ENCODE assay signal across 9 cellular contexts in genomic region chr12:128844031-128844635, GRCh38. TPM values are rescaled to one million over a fixed set of nuclear protein-coding genes. Genes with fewer than 3 reads are reported as not detected.
DNase-seq lines count a peak whose midpoint lies in the region; ATAC-seq lines count a peak whose summit lies in the region.
"Had no signal": no experiment of that assay in that cellular context is flagged by ENCODE, and none has a peak within 500 bp of the region (broad histone marks: within the 10 kb centered on the region; RNA-seq: fewer than 3 reads in every experiment).

No MANE protein-coding gene starts in this region.

- peaks cover 6% of the 10 kb centered on the region for H3K4me1 Mint-ChIP-seq in activated T-cell treated with anti-CD3 and anti-CD28 coated beads, Interleukin-2, amount 50 U/mL, for 72 hours (ENCODE audit: low read depth)
- peaks cover 8% of the 10 kb centered on the region for H3K4me1 Mint-ChIP-seq in activated T-helper 17 cell treated with anti-CD3 and anti-CD28 coated beads, Interleukin-2, amount 50 U/mL, for 72 hours
- H3K4me1 Mint-ChIP-seq: activated naive CD4-positive, alpha-beta T cell treated with anti-CD3 and anti-CD28 coated beads, Interleukin-2, amount 50 U/mL, for 24 hours had no signal

- no peaks in the 10 kb centered on the region for H3K36me3 Mint-ChIP-seq in activated T-cell treated with anti-CD3 and anti-CD28 coated beads, Interleukin-2, amount 50 U/mL, for 72 hours (ENCODE audit: insufficient read depth in 2 of 2)
- no peaks in the 10 kb centered on the region for H3K36me3 Mint-ChIP-seq in activated T-helper 17 cell treated with anti-CD3 and anti-CD28 coated beads, Interleukin-2, amount 50 U/mL, for 72 hours (ENCODE audit: low read depth)
- H3K36me3 Mint-ChIP-seq: activated naive CD4-positive, alpha-beta T cell treated with anti-CD3 and anti-CD28 coated beads, Interleukin-2, amount 50 U/mL, for 24 hours had no signal

- H3K27me3 Mint-ChIP-seq in activated T-cell treated with anti-CD3 and anti-CD28 coated beads, Interleukin-2, amount 50 U/mL, for 72 hours (ENCODE audit: low read depth) = peaks cover 19% of the 10 kb centered on the region
- peaks cover 6% of the 10 kb centered on the region for H3K27me3 Mint-ChIP-seq in activated T-helper 17 cell treated with anti-CD3 and anti-CD28 coated beads, Interleukin-2, amount 50 U/mL, for 72 hours

- no peak overlapping the region for H3K27ac Mint-ChIP-seq in activated T-cell treated with anti-CD3 and anti-CD28 coated beads, Interleukin-2, amount 50 U/mL, for 72 hours
- H3K27ac Mint-ChIP-seq in activated T-helper 17 cell treated with anti-CD3 and anti-CD28 coated beads, Interleukin-2, amount 50 U/mL, for 72 hours = no peak overlapping the region
- H3K27ac Mint-ChIP-seq: activated naive CD4-positive, alpha-beta T cell treated with anti-CD3 and anti-CD28 coated beads, Interleukin-2, amount 50 U/mL, for 24 hours had no signal

- H3K4me3 Mint-ChIP-seq in activated T-cell treated with anti-CD3 and anti-CD28 coated beads, Interleukin-2, amount 50 U/mL, for 72 hours = no peak overlapping the region
- H3K4me3 Mint-ChIP-seq in activated T-helper 17 cell treated with anti-CD3 and anti-CD28 coated beads, Interleukin-2, amount 50 U/mL, for 72 hours = no peak overlapping the region
- H3K4me3 Mint-ChIP-seq: activated naive CD4-positive, alpha-beta T cell treated with anti-CD3 and anti-CD28 coated beads, Interleukin-2, amount 50 U/mL, for 24 hours had no signal

- H3K9me3 Mint-ChIP-seq in activated T-cell treated with anti-CD3 and anti-CD28 coated beads, Interleukin-2, amount 50 U/mL, for 72 hours = no peaks in the 10 kb centered on the region
- no peaks in the 10 kb centered on the region for H3K9me3 Mint-ChIP-seq in activated T-helper 17 cell treated with anti-CD3 and anti-CD28 coated beads, Interleukin-2, amount 50 U/mL, for 72 hours
- H3K9me3 Mint-ChIP-seq: activated naive CD4-positive, alpha-beta T cell treated with anti-CD3 and anti-CD28 coated beads, Interleukin-2, amount 50 U/mL, for 24 hours had no signal

- peak; percentile 76 to 84 for ATAC-seq in activated T-cell treated with anti-CD3 and anti-CD28 coated beads, Interleukin-2, amount 50 U/mL, for 72 hours (replicated peaks in 1 of 2)
- ATAC-seq in HG03354 (IDR thresholded peaks at IDR 0.05; ENCODE audit: poor library complexity, severe bottlenecking, unreplicated experiment) = peak; percentile 46
- peak; percentile 63 for ATAC-seq in activated T-helper 17 cell treated with anti-CD3 and anti-CD28 coated beads, Interleukin-2, amount 50 U/mL, for 72 hours (replicated peaks)
- peak; percentile 81 for ATAC-seq in stimulated activated naive CD8-positive, alpha-beta T cell treated with anti-CD3 and anti-CD28 coated beads, Interleukin-15, Interleukin-2, amounts not matched to agents 100 U/mL and 50 U/mL, for 24 hours

- peak; percentile 31 to 32 for DNase-seq in activated T-cell treated with anti-CD3 and anti-CD28 coated beads, Interleukin-2, amount 50 U/mL, for 72 hours
- no peak for DNase-seq in activated T-cell treated with anti-CD3 and anti-CD28 coated beads, Interleukin-2, amount 50 U/mL, for 1 hour
- DNase-seq in stimulated activated naive CD8-positive, alpha-beta T cell treated with anti-CD3 and anti-CD28 coated beads, Interleukin-15, Interleukin-2, amounts not matched to agents 100 U/mL and 50 U/mL, for 24 hours = peak; percentile 34
- DNase-seq in DMS114 treated with DMSO at 0.1 percent for 48 hours (lab: John Stamatoyannopoulos, UW; ENCODE audit: unreplicated experiment) (no peak), GOT3 (lab: John Stamatoyannopoulos, UW) (no peak), cerebellar nuclear complex (lab: John Stamatoyannopoulos, UW) (no peak)

RNA-seq across cellular contexts. Expression of gene GLT1D1, which starts 9.1 kb away (rescaled TPM):
- total RNA-seq in activated T-cell treated with anti-CD3 and anti-CD28 coated beads, Interleukin-2, amount 50 U/mL, for 72 hours = under 1 TPM in 1 of 2 donors, not detected in 1; 0.41 TPM
- not detected for total RNA-seq in activated T-helper 17 cell treated with anti-CD3 and anti-CD28 coated beads, Interleukin-2, amount 50 U/mL, for 72 hours

RNA-seq across cellular contexts. Expression of gene SLC15A4, which starts 20.4 kb away (rescaled TPM):
- total RNA-seq in activated T-cell treated with anti-CD3 and anti-CD28 coated beads, Interleukin-2, amount 50 U/mL, for 72 hours = 10 to 100 TPM; 19.4 to 19.8 TPM
- 10 to 100 TPM; 25.2 to 34.2 TPM for total RNA-seq in activated T-helper 17 cell treated with anti-CD3 and anti-CD28 coated beads, Interleukin-2, amount 50 U/mL, for 72 hours

Comparison
In these comparisons a context has a peak if more than half of its experiments do, and no peak if none do; other contexts are left out.
1. DNase-seq: peak in activated T-cell treated with anti-CD3 and anti-CD28 coated beads, Interleukin-2, amount 50 U/mL, for 72 hours (2 of 2) and stimulated activated naive CD8-positive, alpha-beta T cell treated with anti-CD3 and anti-CD28 coated beads, Interleukin-15, Interleukin-2, amounts not matched to agents 100 U/mL and 50 U/mL, for 24 hours (single experiment); none in activated T-cell treated with anti-CD3 and anti-CD28 coated beads, Interleukin-2, amount 50 U/mL, for 1 hour (single experiment), DMS114 treated with DMSO at 0.1 percent for 48 hours (single experiment), GOT3 (single experiment) and cerebellar nuclear complex (0 of 2).
2. Peak in every context shown above with its lines, with median percentiles within 50 percentile points of each other: ATAC-seq.